In genomic region chr7:41205600-41205999, GRCh38 we compare ENCODE assay signal across 14 cellular contexts.
A peak's percentile ranks its signal among the peaks of the same experiment; 100 is the strongest.
DNase-seq lines count a peak whose midpoint lies in the region; ATAC-seq, FAIRE-seq and TF ChIP-seq lines count a peak whose summit lies in the region.
"Had no signal": no experiment of that assay in that cellular context is flagged by ENCODE, and none has a peak within 500 bp of the region (broad histone marks: within the 10 kb centered on the region; RNA-seq: fewer than 3 reads in every experiment).

No MANE protein-coding gene starts in this region.

- peaks cover 0 to 6% of the 10 kb centered on the region in 2 donors for H3K4me1 Mint-ChIP-seq in stimulated activated naive B cell treated with anti-CD40 and anti-IgM and Interleukin-4, amounts not matched to agents 10 μg/mL and 1 μg/mL and 100 μg/mL, for 72 hours
- H3K4me1 Mint-ChIP-seq: T-cell had no signal

- 33% methylated on average over 2 of the region's 2 CpGs for whole genome bisulfite sequencing in HepG2 (ENCODE audit: low lambda C conversion rate)

- BruUV-seq in HepG2 (replicated peaks; lab: Mats Ljungman, UMichigan) = no TSS peak

- ATAC-seq in GM18907 (IDR thresholded peaks at IDR 0.05; ENCODE audit: unreplicated experiment) (peak; percentile 85), GM21576 (IDR thresholded peaks at IDR 0.05; ENCODE audit: unreplicated experiment) (peak; percentile 68), HG03097 (IDR thresholded peaks at IDR 0.05; ENCODE audit: low FRiP score, unreplicated experiment) (peak; percentile 61), HepG2 (no peak)
- ATAC-seq in stimulated activated naive B cell treated with anti-CD40 and anti-IgM and Interleukin-4, amounts not matched to agents 10 μg/mL and 1 μg/mL and 100 μg/mL, for 72 hours (replicated peaks) = peak; percentile 45 to 70
- ATAC-seq: heart left ventricle, K562, T-cell had no signal

- H3K4me3 ChIP-seq in HepG2 (replicated peaks in 1 of 3; ENCODE audit: insufficient read depth in 1 of 3, low read depth in 2 of 3, low read length in 3 of 3) = no peak overlapping the region
- H3K4me3 ChIP-seq: heart left ventricle, K562, tibial artery had no signal

- intact Hi-C loops in HepG2 (cut with micrococcal nuclease; ENCODE audit: unreplicated experiment) (no loop called here), cardiac septum (cut with DNase I) (no loop called here)

- no peak overlapping the region for H2AFZ ChIP-seq in HepG2 (ENCODE audit: low read length)

- no peaks in the 10 kb centered on the region for H3K27me3 ChIP-seq in HepG2 (ENCODE audit: control insufficient read depth in 1 of 2, insufficient read depth in 2 of 2, low read length in 2 of 2)
- H3K27me3 ChIP-seq: heart left ventricle, tibial artery had no signal

- no peaks in the 10 kb centered on the region for H3K36me3 ChIP-seq in HepG2 (replicated peaks in 1 of 2; ENCODE audit: control insufficient read depth in 1 of 2, insufficient read depth in 2 of 2, low read length in 2 of 2)
- H3K36me3 ChIP-seq: heart left ventricle, tibial artery had no signal

- H3K27ac Mint-ChIP-seq in stimulated activated naive B cell treated with anti-CD40 and anti-IgM and Interleukin-4, amounts not matched to agents 10 μg/mL and 1 μg/mL and 100 μg/mL, for 72 hours = no peak overlapping the region
- H3K27ac Mint-ChIP-seq: T-cell had no signal

- no peak for TF ChIP-seq EP300 in HepG2 (IDR thresholded peaks at IDR 0.05; ENCODE audit: low read depth in 2 of 2, low read length in 2 of 2)
- TF ChIP-seq EP300 in HepG2 (CRISPR knock-in tag; IDR thresholded peaks at IDR 0.05; ENCODE audit: borderline replicate concordance) = no peak

- 0 out of 2 replicates have a peak, but pooled peaks cover 7% of the 10 kb centered on the region for H3K4me1 ChIP-seq in HepG2 (ENCODE audit: insufficient read depth, low read length)
- H3K4me1 ChIP-seq: heart left ventricle, tibial artery had no signal

- no peaks in the 10 kb centered on the region for H3K36me3 Mint-ChIP-seq in stimulated activated naive B cell treated with anti-CD40 and anti-IgM and Interleukin-4, amounts not matched to agents 10 μg/mL and 1 μg/mL and 100 μg/mL, for 72 hours
- H3K36me3 Mint-ChIP-seq: T-cell had no signal

- TF ChIP-seq RAD21 in HepG2 (CRISPR knock-in tag; IDR thresholded peaks at IDR 0.05) = no peak

- CTCF ChIA-PET in HepG2 (lab: Yijun Ruan, JAX; ENCODE audit: low intra/inter-chr PET ratio, low total read pairs) = no interaction called here

- no peaks in the 10 kb centered on the region for H3K79me2 ChIP-seq in HepG2 (ENCODE audit: insufficient read depth, low read length)

- FAIRE-seq in HepG2 (lab: Jason Lieb, UNC) = no peak
- FAIRE-seq: K562 had no signal

- no peak overlapping the region for H3K4me2 ChIP-seq in HepG2 (ENCODE audit: low read depth, low read length)

- no peak overlapping the region for H3K4me3 Mint-ChIP-seq in stimulated activated naive B cell treated with anti-CD40 and anti-IgM and Interleukin-4, amounts not matched to agents 10 μg/mL and 1 μg/mL and 100 μg/mL, for 72 hours
- H3K4me3 Mint-ChIP-seq: T-cell had no signal

- no peak for DNase-seq in stimulated activated naive B cell treated with anti-CD40 and anti-IgM and Interleukin-4, amounts not matched to agents 10 μg/mL and 1 μg/mL and 100 μg/mL, for 72 hours
- DNase-seq in HepG2 (ENCODE audit: low spot score) (no peak), cardiac septum (ENCODE audit: low spot score) (no peak)
- no peak for DNase-seq in activated CD8-positive, alpha-beta memory T cell treated with anti-CD3 and anti-CD28 coated beads, Interleukin-2, amount 50 U/mL, for 4 hours
- DNase-seq: activated CD4-positive, alpha-beta T cell treated with anti-CD3 and anti-CD28 coated beads, Interleukin-2, amount 50 U/mL, for 4 hours; activated naive CD4-positive, alpha-beta T cell treated with Interleukin-2 at 50 U/mL for 16 hours; heart left ventricle; OCI-M1; T-cell; tibial artery had no signal

- H3K27ac ChIP-seq in HepG2 (ENCODE audit: extremely low read length, insufficient read depth, low read length) = no peak overlapping the region
- H3K27ac ChIP-seq: heart left ventricle, tibial artery had no signal

- no peak for TF ChIP-seq POLR2A in HepG2 (IDR thresholded peaks at IDR 0.05; ENCODE audit: insufficient read depth in 1 of 2, low read depth in 2 of 2, low read length in 2 of 2)

- in situ Hi-C loops in HepG2 (cut with HindIII; ENCODE audit: extremely low pct_ligation_motif_present, low pct_unique_long_range_greater_than_20kb) = no loop called here

- H3K9ac ChIP-seq in HepG2 (ENCODE audit: insufficient read depth, low read depth, low read length) = no peak overlapping the region

- no peaks in the 10 kb centered on the region for H3K9me3 ChIP-seq in HepG2 (ENCODE audit: low read length)
- H3K9me3 ChIP-seq: heart left ventricle, tibial artery had no signal

- POLR2A ChIA-PET in HepG2 (lab: Yijun Ruan, JAX) = no interaction called here

- no peaks in the 10 kb centered on the region for H4K20me1 ChIP-seq in HepG2 (ENCODE audit: insufficient read depth, low read length)

- H3K27me3 Mint-ChIP-seq in stimulated activated naive B cell treated with anti-CD40 and anti-IgM and Interleukin-4, amounts not matched to agents 10 μg/mL and 1 μg/mL and 100 μg/mL, for 72 hours = no peaks in the 10 kb centered on the region
- H3K27me3 Mint-ChIP-seq: T-cell had no signal

- no peak for TF ChIP-seq CTCF in HepG2 (CRISPR knock-in tag; IDR thresholded peaks at IDR 0.05)

- H3K9me3 Mint-ChIP-seq in stimulated activated naive B cell treated with anti-CD40 and anti-IgM and Interleukin-4, amounts not matched to agents 10 μg/mL and 1 μg/mL and 100 μg/mL, for 72 hours = peaks cover 4% of the 10 kb centered on the region in 2 donors

TF ChIP-seq in HepG2, 621 proteins besides CTCF, POLR2A, EP300 and RAD21 (continues in another document):
- TF ChIP-seq ZNF780A (CRISPR knock-in tag; IDR thresholded peaks at IDR 0.05) = no peak
- TF ChIP-seq ZNF275 (CRISPR knock-in tag; IDR thresholded peaks at IDR 0.05; ENCODE audit: borderline replicate concordance) = no peak
- TF ChIP-seq LCORL (IDR thresholded peaks at IDR 0.05) = no peak
- no peak for TF ChIP-seq LCORL (CRISPR knock-in tag; IDR thresholded peaks at IDR 0.05)
- TF ChIP-seq, protein P1, sequence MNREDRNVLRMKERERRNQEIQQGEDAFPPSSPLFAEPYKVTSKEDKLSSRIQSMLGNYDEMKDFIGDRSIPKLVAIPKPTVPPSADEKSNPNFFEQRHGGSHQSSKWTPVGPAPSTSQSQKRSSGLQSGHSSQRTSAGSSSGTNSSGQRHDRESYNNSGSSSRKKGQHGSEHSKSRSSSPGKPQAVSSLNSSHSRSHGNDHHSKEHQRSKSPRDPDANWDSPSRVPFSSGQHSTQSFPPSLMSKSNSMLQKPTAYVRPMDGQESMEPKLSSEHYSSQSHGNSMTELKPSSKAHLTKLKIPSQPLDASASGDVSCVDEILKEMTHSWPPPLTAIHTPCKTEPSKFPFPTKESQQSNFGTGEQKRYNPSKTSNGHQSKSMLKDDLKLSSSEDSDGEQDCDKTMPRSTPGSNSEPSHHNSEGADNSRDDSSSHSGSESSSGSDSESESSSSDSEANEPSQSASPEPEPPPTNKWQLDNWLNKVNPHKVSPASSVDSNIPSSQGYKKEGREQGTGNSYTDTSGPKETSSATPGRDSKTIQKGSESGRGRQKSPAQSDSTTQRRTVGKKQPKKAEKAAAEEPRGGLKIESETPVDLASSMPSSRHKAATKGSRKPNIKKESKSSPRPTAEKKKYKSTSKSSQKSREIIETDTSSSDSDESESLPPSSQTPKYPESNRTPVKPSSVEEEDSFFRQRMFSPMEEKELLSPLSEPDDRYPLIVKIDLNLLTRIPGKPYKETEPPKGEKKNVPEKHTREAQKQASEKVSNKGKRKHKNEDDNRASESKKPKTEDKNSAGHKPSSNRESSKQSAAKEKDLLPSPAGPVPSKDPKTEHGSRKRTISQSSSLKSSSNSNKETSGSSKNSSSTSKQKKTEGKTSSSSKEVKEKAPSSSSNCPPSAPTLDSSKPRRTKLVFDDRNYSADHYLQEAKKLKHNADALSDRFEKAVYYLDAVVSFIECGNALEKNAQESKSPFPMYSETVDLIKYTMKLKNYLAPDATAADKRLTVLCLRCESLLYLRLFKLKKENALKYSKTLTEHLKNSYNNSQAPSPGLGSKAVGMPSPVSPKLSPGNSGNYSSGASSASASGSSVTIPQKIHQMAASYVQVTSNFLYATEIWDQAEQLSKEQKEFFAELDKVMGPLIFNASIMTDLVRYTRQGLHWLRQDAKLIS (CRISPR knock-in tag; IDR thresholded peaks at IDR 0.05) = no peak
- TF ChIP-seq ZBTB4 (CRISPR knock-in tag; IDR thresholded peaks at IDR 0.05; ENCODE audit: borderline replicate concordance) = no peak
- no peak for TF ChIP-seq EED (CRISPR knock-in tag; IDR thresholded peaks at IDR 0.05)
